Comparison of ENCODE assay signal across 12 cellular contexts in genomic region chr2:221465776-221466175, GRCh38.
DNase-seq lines count a peak whose midpoint lies in the region; ATAC-seq and TF ChIP-seq lines count a peak whose summit lies in the region.
"Had no signal": no experiment of that assay in that cellular context is flagged by ENCODE, and none has a peak within 500 bp of the region (broad histone marks: within the 10 kb centered on the region; RNA-seq: fewer than 3 reads in every experiment).

No MANE protein-coding gene starts in this region.

- no peak for TF ChIP-seq POLR2A in stomach (IDR thresholded peaks at IDR 0.05)

- no peak overlapping the region for H2BK12ac ChIP-seq in H9 (ENCODE audit: insufficient read length, low read depth, low read length)

- no peak overlapping the region for H2BK5ac ChIP-seq in H9 (ENCODE audit: insufficient read length, low read length)

- POLR2A ChIA-PET in CD8-positive, alpha-beta memory T cell (lab: Charles Lee) = interaction anchor here (1.9 kb wide), 1 partner anchor 52 kb away, joined by 10 read pairs; no protein-coding TSS in a partner anchor
- POLR2A ChIA-PET in activated CD4-positive, alpha-beta memory T cell treated with anti-CD3 and anti-CD28 coated beads for 36 hours (lab: Charles Lee) = interaction anchor here (0.6 kb wide), 1 partner anchor 31 kb away, joined by 3 read pairs; no protein-coding TSS in a partner anchor

- intact Hi-C loops in activated CD4-positive, alpha-beta memory T cell treated with anti-CD3 and anti-CD28 coated beads for 36 hours (cut with micrococcal nuclease) = loop anchor here (2.0 to 5.0 kb wide), 2 partner anchors 37 to 53 kb away; no protein-coding TSS in a partner anchor
- intact Hi-C loops in stomach (cut with DNase I; ENCODE audit: low total_unique reads) = no loop called here

- peak; percentile 73 for ATAC-seq in GM19397 (IDR thresholded peaks at IDR 0.05; ENCODE audit: unreplicated experiment)
- ATAC-seq in HG03342 (IDR thresholded peaks at IDR 0.05; ENCODE audit: unreplicated experiment) = peak; percentile 59
- no peak for ATAC-seq in HG02840 (IDR thresholded peaks at IDR 0.05; ENCODE audit: low FRiP score, unreplicated experiment)

- no peak overlapping the region for H3K18ac ChIP-seq in H9 (ENCODE audit: insufficient read length, low read depth, low read length)

- H2BK15ac ChIP-seq in H9 (ENCODE audit: low read depth, low read length) = no peak overlapping the region

- no peak overlapping the region for H4K91ac ChIP-seq in H9 (ENCODE audit: insufficient read length, low read depth, low read length)

- H3K27me3 Mint-ChIP-seq in CD8-positive, alpha-beta memory T cell = peaks cover 0 to 5% of the 10 kb centered on the region in 2 donors
- H3K27me3 Mint-ChIP-seq in activated CD4-positive, alpha-beta memory T cell treated with anti-CD3 and anti-CD28 coated beads for 36 hours = no peaks in the 10 kb centered on the region
- H3K27me3 Mint-ChIP-seq in H9 (ENCODE audit: low read depth) = peaks cover 88% of the 10 kb centered on the region

- TF ChIP-seq CTCF in H9 (conservative IDR thresholded peaks at IDR 0.05) = no peak
- TF ChIP-seq CTCF in stomach (IDR thresholded peaks at IDR 0.05) = no peak

- H3K27ac Mint-ChIP-seq in CD8-positive, alpha-beta memory T cell = peak overlapping the region in 7 of 8 donors; percentile 21 to 77 (median 31)
- H3K27ac Mint-ChIP-seq in activated CD4-positive, alpha-beta memory T cell treated with anti-CD3 and anti-CD28 coated beads for 36 hours = no peak overlapping the region
- H3K27ac Mint-ChIP-seq in H9 = no peak overlapping the region

- peak overlapping the region in 5 of 7 donors; percentile 10 to 49 (median 42) for H3K4me3 Mint-ChIP-seq in CD8-positive, alpha-beta memory T cell
- no peak overlapping the region for H3K4me3 Mint-ChIP-seq in activated CD4-positive, alpha-beta memory T cell treated with anti-CD3 and anti-CD28 coated beads for 36 hours
- H3K4me3 Mint-ChIP-seq in H9 = no peak overlapping the region

- no peak overlapping the region for H3K4me3 ChIP-seq in CD8-positive, alpha-beta memory T cell (ENCODE audit: low read length)
- H3K4me3 ChIP-seq in stomach = no peak overlapping the region
- H3K4me3 ChIP-seq: cardiac muscle cell had no signal

- H3K9me3 ChIP-seq in CD8-positive, alpha-beta memory T cell (ENCODE audit: low read length) = no peaks in the 10 kb centered on the region
- no peaks in the 10 kb centered on the region for H3K9me3 ChIP-seq in H9 (ENCODE audit: control insufficient read depth, low read depth, low read length)
- H3K9me3 ChIP-seq in stomach = no peaks in the 10 kb centered on the region

- no peak overlapping the region for H3K23ac ChIP-seq in H9 (ENCODE audit: insufficient read length, low read depth, low read length)

- no peak overlapping the region for H2BK20ac ChIP-seq in H9 (ENCODE audit: low read depth, low read length, poor library complexity, severe bottlenecking)

- no peak for TF ChIP-seq EP300 in stomach (IDR thresholded peaks at IDR 0.05)

- no peak overlapping the region for H2AK5ac ChIP-seq in H9 (ENCODE audit: insufficient read length, low read length)

- WGBS in H9 (ENCODE audit: extremely low coverage, insufficient read length, low lambda C conversion rate) = no CpG with 5 or more reads among the region's 11 CpGs
- WGBS in stomach, 5 donors = 63 to 80% (median 78%) methylated on average over 11 of the region's 11 CpGs

- CTCF ChIA-PET in CD8-positive, alpha-beta memory T cell (lab: Charles Lee) = interaction anchor here (1.8 kb wide), 1 partner anchor 52 kb away, joined by 5 read pairs; no protein-coding TSS in a partner anchor
- CTCF ChIA-PET in activated CD4-positive, alpha-beta memory T cell treated with anti-CD3 and anti-CD28 coated beads for 36 hours (lab: Charles Lee) = interaction anchor here (0.8 kb wide), 1 partner anchor 39 kb away, joined by 3 read pairs; no protein-coding TSS in a partner anchor

- no peak overlapping the region for H3K27ac ChIP-seq in CD8-positive, alpha-beta memory T cell (ENCODE audit: low read depth, low read length)
- H3K27ac ChIP-seq in H9 (ENCODE audit: insufficient read length, low read depth, low read length) (no peak overlapping the region), stomach (no peak overlapping the region)
- H3K27ac ChIP-seq: cardiac muscle cell had no signal

- H4K5ac ChIP-seq in H9 (ENCODE audit: insufficient read length, low read depth, low read length) = no peak overlapping the region

- no peaks in the 10 kb centered on the region for H3K23me2 ChIP-seq in H9 (ENCODE audit: insufficient read length, low read depth, low read length, poor library complexity, severe bottlenecking)

- no peak for DNase-seq in CD8-positive, alpha-beta memory T cell
- peak; percentile 14 for DNase-seq in activated CD4-positive, alpha-beta memory T cell treated with anti-CD3 and anti-CD28 coated beads for 36 hours
- DNase-seq in G401 (ENCODE audit: low spot score) = no peak
- no peak for DNase-seq in H9
- DNase-seq in stomach = no peak
- DNase-seq: DND-41, NCI-H82, substantia nigra had no signal

- H3K27me3 ChIP-seq in CD8-positive, alpha-beta memory T cell (ENCODE audit: insufficient read depth, low read length, poor library complexity, severe bottlenecking) = no peaks in the 10 kb centered on the region
- H3K27me3 ChIP-seq in H9 (ENCODE audit: insufficient read depth, low read length) (no peaks in the 10 kb centered on the region; the same call in 1 of the 2 replicates), stomach (no peaks in the 10 kb centered on the region)
- H3K27me3 ChIP-seq: cardiac muscle cell had no signal

- H3K36me3 ChIP-seq in CD8-positive, alpha-beta memory T cell (ENCODE audit: insufficient read depth, low read length) = no peaks in the 10 kb centered on the region
- no peaks in the 10 kb centered on the region for H3K36me3 ChIP-seq in stomach
- H3K36me3 ChIP-seq: cardiac muscle cell had no signal

- no peak overlapping the region for H3K14ac ChIP-seq in H9 (ENCODE audit: insufficient read depth, low read length)

- in situ Hi-C loops in G401 (cut with HindIII; ENCODE audit: low sequenced_read_pairs) = no loop called here

- no peaks in the 10 kb centered on the region; the same call in 1 of the 2 replicates for H3K79me2 ChIP-seq in H9 (ENCODE audit: insufficient read depth, low read length)

- no peak overlapping the region for H2BK120ac ChIP-seq in H9 (ENCODE audit: low read depth, low read length, poor library complexity, severe bottlenecking)

- H3T11ph ChIP-seq in H9 (ENCODE audit: low read length) = no peak overlapping the region

- H3K4me1 ChIP-seq in CD8-positive, alpha-beta memory T cell (ENCODE audit: insufficient read depth, low read length) = peaks cover 29% of the 10 kb centered on the region
- H3K4me1 ChIP-seq in H9 (ENCODE audit: insufficient read depth, low read length) (peaks cover 2% of the 10 kb centered on the region; the same call in 1 of the 2 replicates), stomach (peaks cover 0 to 22% (median 3%) of the 10 kb centered on the region in 4 donors)

- no peak overlapping the region for H3K4me2 ChIP-seq in H9 (ENCODE audit: insufficient read depth, insufficient read length, low read length)

- H2AFZ ChIP-seq in H9 (ENCODE audit: low read length) = no peak overlapping the region

- H4K20me1 ChIP-seq in H9 (ENCODE audit: control insufficient read depth, insufficient read depth, insufficient read length) = no peaks in the 10 kb centered on the region

- no peak overlapping the region for H3K56ac ChIP-seq in H9 (ENCODE audit: insufficient read length, low read depth, low read length)

- peaks cover 0 to 2% (median 0%) of the 10 kb centered on the region in 5 donors for H3K9me3 Mint-ChIP-seq in CD8-positive, alpha-beta memory T cell
- H3K9me3 Mint-ChIP-seq in activated CD4-positive, alpha-beta memory T cell treated with anti-CD3 and anti-CD28 coated beads for 36 hours = no peaks in the 10 kb centered on the region
- no peaks in the 10 kb centered on the region; a peak in 1 of 5 replicates for H3K9me3 Mint-ChIP-seq in H9

- no peak overlapping the region for H3K9ac ChIP-seq in H9 (ENCODE audit: extremely low read depth, insufficient read length, low read length)

- peaks cover 55 to 91% (median 79%) of the 10 kb centered on the region in 3 donors for H3K4me1 Mint-ChIP-seq in CD8-positive, alpha-beta memory T cell
- peaks cover 57% of the 10 kb centered on the region for H3K4me1 Mint-ChIP-seq in activated CD4-positive, alpha-beta memory T cell treated with anti-CD3 and anti-CD28 coated beads for 36 hours (ENCODE audit: low read depth)
- H3K4me1 Mint-ChIP-seq in H9 = peaks cover 30 to 54% of the 10 kb centered on the region in 2 experiments

- H3K36me3 Mint-ChIP-seq in CD8-positive, alpha-beta memory T cell = peaks cover 0 to 7% (median 5%) of the 10 kb centered on the region in 3 donors
- H3K36me3 Mint-ChIP-seq in activated CD4-positive, alpha-beta memory T cell treated with anti-CD3 and anti-CD28 coated beads for 36 hours = peaks cover 4% of the 10 kb centered on the region
- peaks cover 0 to 3% (median 0%) of the 10 kb centered on the region in 3 experiments; a peak in 2 of 7 replicates for H3K36me3 Mint-ChIP-seq in H9 (ENCODE audit: insufficient read depth in 1 of 3, low read depth in 3 of 3)

- no peak overlapping the region for H3K4ac ChIP-seq in H9 (ENCODE audit: low read depth, low read length)

- no peak overlapping the region for H4K8ac ChIP-seq in H9 (replicated peaks; ENCODE audit: insufficient read length, low read depth, low read length)

- H3K79me1 ChIP-seq in H9 (ENCODE audit: insufficient read depth, low read depth, low read length, poor library complexity, severe bottlenecking) = no peaks in the 10 kb centered on the region

Comparison
In these comparisons a context has a peak if more than half of its experiments do, and no peak if none do; other contexts are left out.
1. H3K27ac Mint-ChIP-seq: peak in CD8-positive, alpha-beta memory T cell (7 of 8); none in activated CD4-positive, alpha-beta memory T cell treated with anti-CD3 and anti-CD28 coated beads for 36 hours (single experiment) and H9 (0 of 3).
2. H3K4me3 Mint-ChIP-seq: peak in CD8-positive, alpha-beta memory T cell (5 of 7); none in activated CD4-positive, alpha-beta memory T cell treated with anti-CD3 and anti-CD28 coated beads for 36 hours (single experiment) and H9 (0 of 2).